Comparison of ENCODE assay signal across 1 cellular context in the genomic region with DNA sequence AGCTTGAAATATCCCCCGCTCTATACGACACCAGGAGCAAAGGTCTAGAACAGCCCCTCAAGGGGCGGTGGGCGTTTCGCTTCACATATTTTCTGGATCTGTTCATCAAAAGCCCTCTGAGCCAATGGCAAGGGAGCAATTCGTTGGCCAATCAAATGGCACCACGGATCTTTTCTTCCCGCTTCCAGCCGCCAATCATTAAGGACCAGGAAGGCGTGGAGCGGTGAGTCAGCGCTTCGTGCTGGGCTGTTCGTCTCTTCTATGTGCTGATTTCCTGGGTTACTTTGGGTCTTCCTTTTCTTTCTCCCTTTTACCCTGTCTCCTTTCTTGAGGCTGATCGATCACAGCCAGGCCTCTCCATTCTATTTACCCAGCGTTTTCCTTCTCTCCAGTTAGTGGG.
TF ChIP-seq lines count a peak whose summit lies in the region.

A gene with protein sequence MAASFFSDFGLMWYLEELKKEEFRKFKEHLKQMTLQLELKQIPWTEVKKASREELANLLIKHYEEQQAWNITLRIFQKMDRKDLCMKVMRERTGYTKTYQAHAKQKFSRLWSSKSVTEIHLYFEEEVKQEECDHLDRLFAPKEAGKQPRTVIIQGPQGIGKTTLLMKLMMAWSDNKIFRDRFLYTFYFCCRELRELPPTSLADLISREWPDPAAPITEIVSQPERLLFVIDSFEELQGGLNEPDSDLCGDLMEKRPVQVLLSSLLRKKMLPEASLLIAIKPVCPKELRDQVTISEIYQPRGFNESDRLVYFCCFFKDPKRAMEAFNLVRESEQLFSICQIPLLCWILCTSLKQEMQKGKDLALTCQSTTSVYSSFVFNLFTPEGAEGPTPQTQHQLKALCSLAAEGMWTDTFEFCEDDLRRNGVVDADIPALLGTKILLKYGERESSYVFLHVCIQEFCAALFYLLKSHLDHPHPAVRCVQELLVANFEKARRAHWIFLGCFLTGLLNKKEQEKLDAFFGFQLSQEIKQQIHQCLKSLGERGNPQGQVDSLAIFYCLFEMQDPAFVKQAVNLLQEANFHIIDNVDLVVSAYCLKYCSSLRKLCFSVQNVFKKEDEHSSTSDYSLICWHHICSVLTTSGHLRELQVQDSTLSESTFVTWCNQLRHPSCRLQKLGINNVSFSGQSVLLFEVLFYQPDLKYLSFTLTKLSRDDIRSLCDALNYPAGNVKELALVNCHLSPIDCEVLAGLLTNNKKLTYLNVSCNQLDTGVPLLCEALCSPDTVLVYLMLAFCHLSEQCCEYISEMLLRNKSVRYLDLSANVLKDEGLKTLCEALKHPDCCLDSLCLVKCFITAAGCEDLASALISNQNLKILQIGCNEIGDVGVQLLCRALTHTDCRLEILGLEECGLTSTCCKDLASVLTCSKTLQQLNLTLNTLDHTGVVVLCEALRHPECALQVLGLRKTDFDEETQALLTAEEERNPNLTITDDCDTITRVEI (plus strand): TSS at position 201 of the 400 bp plus-strand sequence. CDS start 15,541 bp downstream, outside the sequence.

TF ChIP-seq in K562, 482 proteins besides CTCF, POLR2A, EP300 and RAD21 (continued from another document):
- peak; percentile 13; the same call in 1 of the 2 replicates for TF ChIP-seq MAFK (IDR thresholded peaks at IDR 0.05; ENCODE audit: low read length)
- 0 out of 2 replicates have a peak, but pooled peaks have one; percentile 13 for TF ChIP-seq FOSL1 (tag; conservative IDR thresholded peaks at IDR 0.05)
- no peak for TF ChIP-seq PRPF4 (IDR thresholded peaks at IDR 0.05; ENCODE audit: insufficient read depth, low read depth, low read length, poor library complexity, severe bottlenecking)
- TF ChIP-seq ZNF354B (CRISPR knock-in tag; IDR thresholded peaks at IDR 0.05) = no peak
- no peak for TF ChIP-seq GATAD2B (IDR thresholded peaks at IDR 0.05; ENCODE audit: borderline replicate concordance)
- no peak for TF ChIP-seq PYGO2 (tag; IDR thresholded peaks at IDR 0.05)
- no peak for TF ChIP-seq NFRKB (IDR thresholded peaks at IDR 0.05; ENCODE audit: low read depth)
- TF ChIP-seq OTX1 (CRISPR knock-in tag; IDR thresholded peaks at IDR 0.05) = no peak
- TF ChIP-seq, protein P1, sequence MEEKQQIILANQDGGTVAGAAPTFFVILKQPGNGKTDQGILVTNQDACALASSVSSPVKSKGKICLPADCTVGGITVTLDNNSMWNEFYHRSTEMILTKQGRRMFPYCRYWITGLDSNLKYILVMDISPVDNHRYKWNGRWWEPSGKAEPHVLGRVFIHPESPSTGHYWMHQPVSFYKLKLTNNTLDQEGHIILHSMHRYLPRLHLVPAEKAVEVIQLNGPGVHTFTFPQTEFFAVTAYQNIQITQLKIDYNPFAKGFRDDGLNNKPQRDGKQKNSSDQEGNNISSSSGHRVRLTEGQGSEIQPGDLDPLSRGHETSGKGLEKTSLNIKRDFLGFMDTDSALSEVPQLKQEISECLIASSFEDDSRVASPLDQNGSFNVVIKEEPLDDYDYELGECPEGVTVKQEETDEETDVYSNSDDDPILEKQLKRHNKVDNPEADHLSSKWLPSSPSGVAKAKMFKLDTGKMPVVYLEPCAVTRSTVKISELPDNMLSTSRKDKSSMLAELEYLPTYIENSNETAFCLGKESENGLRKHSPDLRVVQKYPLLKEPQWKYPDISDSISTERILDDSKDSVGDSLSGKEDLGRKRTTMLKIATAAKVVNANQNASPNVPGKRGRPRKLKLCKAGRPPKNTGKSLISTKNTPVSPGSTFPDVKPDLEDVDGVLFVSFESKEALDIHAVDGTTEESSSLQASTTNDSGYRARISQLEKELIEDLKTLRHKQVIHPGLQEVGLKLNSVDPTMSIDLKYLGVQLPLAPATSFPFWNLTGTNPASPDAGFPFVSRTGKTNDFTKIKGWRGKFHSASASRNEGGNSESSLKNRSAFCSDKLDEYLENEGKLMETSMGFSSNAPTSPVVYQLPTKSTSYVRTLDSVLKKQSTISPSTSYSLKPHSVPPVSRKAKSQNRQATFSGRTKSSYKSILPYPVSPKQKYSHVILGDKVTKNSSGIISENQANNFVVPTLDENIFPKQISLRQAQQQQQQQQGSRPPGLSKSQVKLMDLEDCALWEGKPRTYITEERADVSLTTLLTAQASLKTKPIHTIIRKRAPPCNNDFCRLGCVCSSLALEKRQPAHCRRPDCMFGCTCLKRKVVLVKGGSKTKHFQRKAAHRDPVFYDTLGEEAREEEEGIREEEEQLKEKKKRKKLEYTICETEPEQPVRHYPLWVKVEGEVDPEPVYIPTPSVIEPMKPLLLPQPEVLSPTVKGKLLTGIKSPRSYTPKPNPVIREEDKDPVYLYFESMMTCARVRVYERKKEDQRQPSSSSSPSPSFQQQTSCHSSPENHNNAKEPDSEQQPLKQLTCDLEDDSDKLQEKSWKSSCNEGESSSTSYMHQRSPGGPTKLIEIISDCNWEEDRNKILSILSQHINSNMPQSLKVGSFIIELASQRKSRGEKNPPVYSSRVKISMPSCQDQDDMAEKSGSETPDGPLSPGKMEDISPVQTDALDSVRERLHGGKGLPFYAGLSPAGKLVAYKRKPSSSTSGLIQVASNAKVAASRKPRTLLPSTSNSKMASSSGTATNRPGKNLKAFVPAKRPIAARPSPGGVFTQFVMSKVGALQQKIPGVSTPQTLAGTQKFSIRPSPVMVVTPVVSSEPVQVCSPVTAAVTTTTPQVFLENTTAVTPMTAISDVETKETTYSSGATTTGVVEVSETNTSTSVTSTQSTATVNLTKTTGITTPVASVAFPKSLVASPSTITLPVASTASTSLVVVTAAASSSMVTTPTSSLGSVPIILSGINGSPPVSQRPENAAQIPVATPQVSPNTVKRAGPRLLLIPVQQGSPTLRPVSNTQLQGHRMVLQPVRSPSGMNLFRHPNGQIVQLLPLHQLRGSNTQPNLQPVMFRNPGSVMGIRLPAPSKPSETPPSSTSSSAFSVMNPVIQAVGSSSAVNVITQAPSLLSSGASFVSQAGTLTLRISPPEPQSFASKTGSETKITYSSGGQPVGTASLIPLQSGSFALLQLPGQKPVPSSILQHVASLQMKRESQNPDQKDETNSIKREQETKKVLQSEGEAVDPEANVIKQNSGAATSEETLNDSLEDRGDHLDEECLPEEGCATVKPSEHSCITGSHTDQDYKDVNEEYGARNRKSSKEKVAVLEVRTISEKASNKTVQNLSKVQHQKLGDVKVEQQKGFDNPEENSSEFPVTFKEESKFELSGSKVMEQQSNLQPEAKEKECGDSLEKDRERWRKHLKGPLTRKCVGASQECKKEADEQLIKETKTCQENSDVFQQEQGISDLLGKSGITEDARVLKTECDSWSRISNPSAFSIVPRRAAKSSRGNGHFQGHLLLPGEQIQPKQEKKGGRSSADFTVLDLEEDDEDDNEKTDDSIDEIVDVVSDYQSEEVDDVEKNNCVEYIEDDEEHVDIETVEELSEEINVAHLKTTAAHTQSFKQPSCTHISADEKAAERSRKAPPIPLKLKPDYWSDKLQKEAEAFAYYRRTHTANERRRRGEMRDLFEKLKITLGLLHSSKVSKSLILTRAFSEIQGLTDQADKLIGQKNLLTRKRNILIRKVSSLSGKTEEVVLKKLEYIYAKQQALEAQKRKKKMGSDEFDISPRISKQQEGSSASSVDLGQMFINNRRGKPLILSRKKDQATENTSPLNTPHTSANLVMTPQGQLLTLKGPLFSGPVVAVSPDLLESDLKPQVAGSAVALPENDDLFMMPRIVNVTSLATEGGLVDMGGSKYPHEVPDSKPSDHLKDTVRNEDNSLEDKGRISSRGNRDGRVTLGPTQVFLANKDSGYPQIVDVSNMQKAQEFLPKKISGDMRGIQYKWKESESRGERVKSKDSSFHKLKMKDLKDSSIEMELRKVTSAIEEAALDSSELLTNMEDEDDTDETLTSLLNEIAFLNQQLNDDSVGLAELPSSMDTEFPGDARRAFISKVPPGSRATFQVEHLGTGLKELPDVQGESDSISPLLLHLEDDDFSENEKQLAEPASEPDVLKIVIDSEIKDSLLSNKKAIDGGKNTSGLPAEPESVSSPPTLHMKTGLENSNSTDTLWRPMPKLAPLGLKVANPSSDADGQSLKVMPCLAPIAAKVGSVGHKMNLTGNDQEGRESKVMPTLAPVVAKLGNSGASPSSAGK (IDR thresholded peaks at IDR 0.05) = peak; percentile 41; the same call in 1 of the 2 replicates
- TF ChIP-seq MTA2 (IDR thresholded peaks at IDR 0.05; ENCODE audit: low read depth) = no peak
- TF ChIP-seq ARNT (IDR thresholded peaks at IDR 0.05) = no peak
- no peak for TF ChIP-seq RBFOX2 (IDR thresholded peaks at IDR 0.05; ENCODE audit: low read depth, low read length)
